Comparison of ENCODE assay signal across 4 cellular contexts in the genomic region with DNA sequence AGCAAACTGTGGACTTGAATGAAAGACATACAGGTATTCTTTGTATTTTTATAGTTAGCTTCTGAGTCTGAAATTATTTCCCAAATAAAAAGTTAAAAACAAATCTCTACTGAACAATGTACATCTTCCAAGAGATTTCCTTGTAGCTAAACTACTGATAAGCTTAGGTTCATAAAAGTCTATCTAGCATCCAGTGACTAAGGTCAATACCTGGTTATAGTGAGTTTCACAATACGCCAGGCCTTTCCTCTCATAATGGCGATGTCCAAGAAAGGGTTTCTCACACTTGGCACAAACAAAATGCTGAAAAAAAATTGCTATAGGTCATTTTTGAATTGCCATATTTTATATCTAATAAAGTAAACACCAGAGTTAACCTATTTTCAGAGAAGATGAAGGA. TPM values are rescaled to one million over a fixed set of nuclear protein-coding genes. Genes with fewer than 3 reads are reported as not detected.
"Had no signal": no experiment of that assay in that cellular context is flagged by ENCODE, and none has a peak within 500 bp of the region (broad histone marks: within the 10 kb centered on the region; RNA-seq: fewer than 3 reads in every experiment).

No MANE protein-coding gene starts in this region.

RNA-seq across cellular contexts. Expression of a gene that starts 21.7 kb away (rescaled TPM):
- total RNA-seq: GM23248, GM23338, H1, H4 had no signal
